Comparison of ENCODE assay signal across 14 cellular contexts in the genomic region with DNA sequence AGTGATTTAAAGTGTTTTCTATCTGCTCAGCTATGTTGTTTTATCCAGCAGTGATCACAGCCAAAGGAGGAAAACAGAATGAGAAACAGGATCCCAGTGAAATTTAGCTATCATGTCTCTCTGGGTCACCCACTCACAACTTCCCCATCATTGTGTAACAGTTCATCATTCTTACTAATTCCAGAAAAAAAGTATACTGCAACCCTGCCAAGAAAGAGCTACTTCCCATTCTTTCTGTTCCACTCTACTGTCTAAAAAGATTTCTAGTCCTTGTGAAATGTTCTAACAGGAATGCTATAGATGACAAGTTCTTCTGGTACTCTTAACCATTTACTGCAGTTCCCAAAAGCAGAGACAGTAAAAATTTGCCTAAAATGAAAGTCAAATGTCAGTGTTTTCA. TPM values are rescaled to one million over a fixed set of nuclear protein-coding genes. Genes with fewer than 3 reads are reported as not detected.
DNase-seq lines count a peak whose midpoint lies in the region; ATAC-seq and TF ChIP-seq lines count a peak whose summit lies in the region.
"Had no signal": no experiment of that assay in that cellular context is flagged by ENCODE, and none has a peak within 500 bp of the region (broad histone marks: within the 10 kb centered on the region; RNA-seq: fewer than 3 reads in every experiment).

No MANE protein-coding gene starts in this region.

- H3K79me2 ChIP-seq in osteoblast (ENCODE audit: insufficient read depth, low read length): no peaks in the 10 kb centered on the region

- no peaks in the 10 kb centered on the region for H3K9me3 ChIP-seq in osteoblast (ENCODE audit: low read depth, low read length)
- H3K9me3 ChIP-seq: ascending aorta had no signal

- H3K4me3 ChIP-seq in foreskin fibroblast (ENCODE audit: low read depth in 1 of 2, low read length in 2 of 2) (no peak overlapping the region), osteoblast (ENCODE audit: insufficient read depth, low read length) (no peak overlapping the region), lower leg skin (ENCODE audit: low read depth, poor library complexity, severe bottlenecking) (no peak overlapping the region)
- H3K4me3 ChIP-seq: ascending aorta, GM23338 had no signal

- TF ChIP-seq CTCF in foreskin fibroblast (IDR thresholded peaks at IDR 0.05; ENCODE audit: low read depth, low read length): no peak
- TF ChIP-seq CTCF in osteoblast (IDR thresholded peaks at IDR 0.05; ENCODE audit: extremely low read depth, low read depth, low read length): no peak
- TF ChIP-seq CTCF in lower leg skin (IDR thresholded peaks at IDR 0.05): no peak

- H3K36me3 ChIP-seq in osteoblast (ENCODE audit: insufficient read depth, low read length): no peaks in the 10 kb centered on the region
- H3K36me3 ChIP-seq: ascending aorta had no signal

- H3K27ac ChIP-seq in osteoblast (ENCODE audit: low read depth, low read length): no peak overlapping the region
- H3K27ac ChIP-seq: ascending aorta had no signal

- no peaks in the 10 kb centered on the region for H3K27me3 ChIP-seq in osteoblast (ENCODE audit: insufficient read depth, low read length)
- H3K27me3 ChIP-seq: ascending aorta had no signal

- intact Hi-C loops in lower leg skin (cut with DNase I; ENCODE audit: low total_unique reads): no loop called here

- ATAC-seq in HG02970 (IDR thresholded peaks at IDR 0.05; ENCODE audit: low FRiP score, unreplicated experiment) (no peak), GM21526 (IDR thresholded peaks at IDR 0.05; ENCODE audit: low FRiP score, unreplicated experiment) (no peak)
- ATAC-seq: GM23338 had no signal

- H3K4me1 ChIP-seq in osteoblast (ENCODE audit: insufficient read depth, low read length): peaks cover 9% of the 10 kb centered on the region
- H3K4me1 ChIP-seq: ascending aorta had no signal

- no peaks in the 10 kb centered on the region for H4K20me1 ChIP-seq in osteoblast (ENCODE audit: insufficient read depth, low read length)

- DNase-seq in AML-193 (lab: John Stamatoyannopoulos, UW): peak; percentile 69 to 80
- DNase-seq in NOMO-1 treated with dmso at 0.1 percent for 144 hours (lab: John Stamatoyannopoulos, UW; ENCODE audit: unreplicated experiment): peak; percentile 39
- DNase-seq in foreskin fibroblast: peak; percentile 60 to 76
- no peak for DNase-seq in osteoblast (ENCODE audit: insufficient read length, low spot score, missing footprints)
- no peak for DNase-seq in lower leg skin (ENCODE audit: low spot score in 2 of 2)
- DNase-seq in stimulated activated CD8-positive, alpha-beta memory T cell treated with anti-CD3 and anti-CD28 coated beads, Interleukin-4, amount 100 ng/mL, for 48 hours: no peak
- DNase-seq: activated CD8-positive, alpha-beta memory T cell treated with anti-CD3 and anti-CD28 coated beads, Interleukin-2, amount 50 U/mL, for 48 hours; CD4-positive, CD25-positive, alpha-beta regulatory T cell; NCI-H2029; stimulated activated CD4-positive, alpha-beta T cell treated with anti-CD3 and anti-CD28 coated beads, Interleukin-4, amount 100 ng/mL, for 24 hours had no signal

- TF ChIP-seq POLR2A in lower leg skin (IDR thresholded peaks at IDR 0.05): no peak

- peak overlapping the region; percentile 74 for H2AFZ ChIP-seq in osteoblast (ENCODE audit: low read length)
- H2AFZ ChIP-seq: GM23338 had no signal

- H3K4me2 ChIP-seq in osteoblast (ENCODE audit: insufficient read depth, low read length): peak overlapping the region; percentile 45
- H3K4me2 ChIP-seq: GM23338 had no signal

RNA-seq across cellular contexts. Expression of gene CD163, which starts 39.2 kb away (rescaled TPM):
- total RNA-seq in osteoblast: under 0.01 TPM in 2 replicates
- total RNA-seq in lower leg skin: 10 to 100 TPM; 13.3 to 64.0 (median 37.6) TPM
- total RNA-seq: CD4-positive, CD25-positive, alpha-beta regulatory T cell; GM23338 had no signal

Comparison
In these comparisons a context has a peak if more than half of its experiments do, and no peak if none do; other contexts are left out.
1. DNase-seq: peak in AML-193 (2 of 2), NOMO-1 treated with dmso at 0.1 percent for 144 hours (single experiment) and foreskin fibroblast (2 of 2); none in osteoblast (single experiment), lower leg skin (0 of 2) and stimulated activated CD8-positive, alpha-beta memory T cell treated with anti-CD3 and anti-CD28 coated beads, Interleukin-4, amount 100 ng/mL, for 48 hours (single experiment).
2. RNA of gene CD163, which starts 39.2 kb away (total RNA-seq): 13.3 to 64.0 TPM in lower leg skin; under 0.01 TPM in osteoblast; every median in the first group is over 10 times any median in the second.